Comparison of ENCODE assay signal across 17 cellular contexts in genomic region chr2:1950474-1950873, GRCh38.
DNase-seq lines count a peak whose midpoint lies in the region; ATAC-seq and TF ChIP-seq lines count a peak whose summit lies in the region.
"Had no signal": no experiment of that assay in that cellular context is flagged by ENCODE, and none has a peak within 500 bp of the region (broad histone marks: within the 10 kb centered on the region; RNA-seq: fewer than 3 reads in every experiment).

No MANE protein-coding gene starts in this region.

- peak overlapping the region; percentile 3 for H3K27ac ChIP-seq in angular gyrus (ENCODE audit: low read depth, low read length)
- H3K27ac ChIP-seq in upper lobe of right lung = no peak overlapping the region
- H3K27ac ChIP-seq in RWPE1 = no peak overlapping the region
- H3K27ac ChIP-seq: BLaER1 treated with 17β-estradiol and CSF1 and Interleukin-3, amounts not matched to agents 10 nM and 100 nM had no signal

- intact Hi-C loops in upper lobe of right lung (cut with DNase I) = no loop called here

- H3K4me1 Mint-ChIP-seq in stimulated activated effector memory CD8-positive, alpha-beta T cell treated with anti-CD3 and anti-CD28 coated beads, Interleukin-12 subunit alpha, Interleukin-12 subunit beta, amount 100 ng/mL, for 72 hours = no peaks in the 10 kb centered on the region
- H3K4me1 Mint-ChIP-seq: B cell, H9 had no signal

- peak; percentile 44 for ATAC-seq in stimulated activated effector memory CD8-positive, alpha-beta T cell treated with anti-CD3 and anti-CD28 coated beads, Interleukin-12 subunit alpha, Interleukin-12 subunit beta, amount 100 ng/mL, for 72 hours
- ATAC-seq in upper lobe of right lung = peak; percentile 30
- ATAC-seq: CD8-positive, alpha-beta T cell; GM12878 had no signal

- no peak overlapping the region for H3K4me3 ChIP-seq in upper lobe of right lung
- H3K4me3 ChIP-seq: BLaER1 treated with 17β-estradiol and CSF1 and Interleukin-3, amounts not matched to agents 10 nM and 100 nM; GM12878 had no signal

- no peaks in the 10 kb centered on the region for H3K9me3 Mint-ChIP-seq in stimulated activated effector memory CD8-positive, alpha-beta T cell treated with anti-CD3 and anti-CD28 coated beads, Interleukin-12 subunit alpha, Interleukin-12 subunit beta, amount 100 ng/mL, for 72 hours
- H3K9me3 Mint-ChIP-seq: CD8-positive, alpha-beta T cell had no signal

- no peaks in the 10 kb centered on the region for H3K36me3 ChIP-seq in upper lobe of right lung
- H3K36me3 ChIP-seq: BLaER1 treated with 17β-estradiol and CSF1 and Interleukin-3, amounts not matched to agents 10 nM and 100 nM had no signal

- CTCF ChIA-PET in RWPE1 (lab: Yijun Ruan, JAX) = no interaction called here

- no peak for TF ChIP-seq CTCF in upper lobe of right lung (IDR thresholded peaks at IDR 0.05)
- no peak for TF ChIP-seq CTCF in RWPE1 (conservative IDR thresholded peaks at IDR 0.05; ENCODE audit: low read depth)

- POLR2A ChIA-PET in RWPE1 (lab: Yijun Ruan, JAX; ENCODE audit: low non-redundant PET) = no interaction called here

- H3K27me3 ChIP-seq in upper lobe of right lung = no peaks in the 10 kb centered on the region
- H3K27me3 ChIP-seq: BLaER1 treated with 17β-estradiol and CSF1 and Interleukin-3, amounts not matched to agents 10 nM and 100 nM had no signal

- DNase-seq in islet precursor cell (peak; percentile 38), upper lobe of right lung (no peak), NCI-H1092 (lab: John Stamatoyannopoulos, UW) (no peak), RWPE1 (ENCODE audit: low spot score) (no peak)
- DNase-seq in stimulated activated effector memory CD8-positive, alpha-beta T cell treated with anti-CD3 and anti-CD28 coated beads, Interleukin-12 subunit alpha, Interleukin-12 subunit beta, amount 100 ng/mL, for 72 hours (ENCODE audit: low spot score in 2 of 2) = no peak
- DNase-seq: Calu3; CD8-positive, alpha-beta T cell; DMS 273 treated with DMSO at 0.1 percent for 48 hours; DMS53; DND-41; EL; GOT3; H9 had no signal

- no peaks in the 10 kb centered on the region for H3K4me1 ChIP-seq in upper lobe of right lung

- no peaks in the 10 kb centered on the region for H3K36me3 Mint-ChIP-seq in stimulated activated effector memory CD8-positive, alpha-beta T cell treated with anti-CD3 and anti-CD28 coated beads, Interleukin-12 subunit alpha, Interleukin-12 subunit beta, amount 100 ng/mL, for 72 hours
- H3K36me3 Mint-ChIP-seq: CD8-positive, alpha-beta T cell had no signal

- H3K4me3 Mint-ChIP-seq in stimulated activated effector memory CD8-positive, alpha-beta T cell treated with anti-CD3 and anti-CD28 coated beads, Interleukin-12 subunit alpha, Interleukin-12 subunit beta, amount 100 ng/mL, for 72 hours = no peak overlapping the region
- H3K4me3 Mint-ChIP-seq: B cell; CD8-positive, alpha-beta T cell; H9 had no signal

- no peaks in the 10 kb centered on the region for H3K9me3 ChIP-seq in upper lobe of right lung

- no peak overlapping the region for H3K27ac Mint-ChIP-seq in stimulated activated effector memory CD8-positive, alpha-beta T cell treated with anti-CD3 and anti-CD28 coated beads, Interleukin-12 subunit alpha, Interleukin-12 subunit beta, amount 100 ng/mL, for 72 hours
- H3K27ac Mint-ChIP-seq: B cell; CD8-positive, alpha-beta T cell had no signal
